In genomic region chr5:30401479-30402058, GRCh38 we compare ENCODE assay signal across 8 cellular contexts.
DNase-seq lines count a peak whose midpoint lies in the region; ATAC-seq and TF ChIP-seq lines count a peak whose summit lies in the region.

No MANE protein-coding gene starts in this region.

- H3K27me3 ChIP-seq in AG04450 (ENCODE audit: control insufficient read depth, insufficient read depth, low read length): no peaks in the 10 kb centered on the region
- H3K27me3 ChIP-seq in RWPE2 (ENCODE audit: insufficient read depth, poor library complexity, severe bottlenecking): no peaks in the 10 kb centered on the region
- no peaks in the 10 kb centered on the region for H3K27me3 ChIP-seq in transverse colon

- intact Hi-C loops in head of caudate nucleus (cut with DNase I): no loop called here
- intact Hi-C loops in transverse colon (cut with DNase I; ENCODE audit: low total_unique reads): no loop called here
- intact Hi-C loops in CD14-positive monocyte (cut with micrococcal nuclease): no loop called here

- TF ChIP-seq EP300 in transverse colon (IDR thresholded peaks at IDR 0.05; ENCODE audit: low read depth): no peak

- no peaks in the 10 kb centered on the region for H3K9me3 ChIP-seq in AG04450 (ENCODE audit: control insufficient read depth, insufficient read depth, low read length)
- no peaks in the 10 kb centered on the region for H3K9me3 ChIP-seq in RWPE2 (ENCODE audit: severe bottlenecking)
- H3K9me3 ChIP-seq in transverse colon: no peaks in the 10 kb centered on the region

- in situ Hi-C loops in transverse colon (cut with MboI; ENCODE audit: low pct_ligation_motif_present in 1 of 4, low pct_unique_long_range_greater_than_20kb in 1 of 4, low sequenced_read_pairs in 3 of 4): no loop called here

- no peak overlapping the region for H3K4me3 Mint-ChIP-seq in CD14-positive monocyte
- no peak overlapping the region for H3K4me3 Mint-ChIP-seq in naive thymus-derived CD8-positive, alpha-beta T cell

- CTCF ChIA-PET in AG04450 (lab: Charles Lee): interaction anchor here (0.7 to 5.1 kb wide), 15 partner anchors 9 to 1090 kb away, joined by 3 to 50 read pairs (median 4); no protein-coding TSS in a partner anchor

- no peaks in the 10 kb centered on the region for H3K4me1 Mint-ChIP-seq in CD14-positive monocyte
- H3K4me1 Mint-ChIP-seq in naive thymus-derived CD8-positive, alpha-beta T cell: no peaks in the 10 kb centered on the region

- no peak overlapping the region for H3K27ac ChIP-seq in AG04450 (ENCODE audit: low read depth, low read length)
- H3K27ac ChIP-seq in RWPE2 (ENCODE audit: poor library complexity, severe bottlenecking): no peak overlapping the region
- no peak overlapping the region for H3K27ac ChIP-seq in transverse colon

- ATAC-seq in RWPE2 (ENCODE audit: low read depth) (peak; percentile 73), HG02938 (IDR thresholded peaks at IDR 0.05; ENCODE audit: unreplicated experiment) (no peak)
- ATAC-seq in naive thymus-derived CD8-positive, alpha-beta T cell: no peak

- POLR2A ChIA-PET in AG04450 (lab: Yijun Ruan, JAX): no interaction called here
- POLR2A ChIA-PET in naive thymus-derived CD8-positive, alpha-beta T cell (lab: Charles Lee): no interaction called here

- DNase-seq in AG04450 (ENCODE audit: low read depth, low spot score) (peak; percentile 7), HT-29 (ENCODE audit: low spot score) (peak; percentile 61), RWPE2 (ENCODE audit: low spot score) (no peak), head of caudate nucleus (peak; percentile 2 to 79 (median 48)), transverse colon (peak; percentile 9), CD14-positive monocyte (ENCODE audit: low spot score) (no peak)
- no peak for DNase-seq in naive thymus-derived CD8-positive, alpha-beta T cell

- WGBS in transverse colon (ENCODE audit: low coverage in 1 of 2), 2 donors: 17 to 46% methylated on average over 3 of the region's 3 CpGs

- H3K9me3 Mint-ChIP-seq in CD14-positive monocyte: no peaks in the 10 kb centered on the region
- peaks cover 0 to 20% (median 9%) of the 10 kb centered on the region in 9 donors for H3K9me3 Mint-ChIP-seq in naive thymus-derived CD8-positive, alpha-beta T cell

- H3K4me1 ChIP-seq in RWPE2 (ENCODE audit: insufficient read depth, poor library complexity, severe bottlenecking) (no peaks in the 10 kb centered on the region), transverse colon (no peaks in the 10 kb centered on the region)

- no peaks in the 10 kb centered on the region for H3K36me3 Mint-ChIP-seq in CD14-positive monocyte
- no peaks in the 10 kb centered on the region for H3K36me3 Mint-ChIP-seq in naive thymus-derived CD8-positive, alpha-beta T cell

- no peak overlapping the region for H3K27ac Mint-ChIP-seq in CD14-positive monocyte
- H3K27ac Mint-ChIP-seq in naive thymus-derived CD8-positive, alpha-beta T cell: no peak overlapping the region

- H3K36me3 ChIP-seq in RWPE2 (ENCODE audit: low read depth) (no peaks in the 10 kb centered on the region), transverse colon (no peaks in the 10 kb centered on the region)

- no peak for TF ChIP-seq POLR2A in transverse colon (IDR thresholded peaks at IDR 0.05)

- no peaks in the 10 kb centered on the region for H3K27me3 Mint-ChIP-seq in CD14-positive monocyte (ENCODE audit: low read depth in 3 of 3)
- H3K27me3 Mint-ChIP-seq in naive thymus-derived CD8-positive, alpha-beta T cell: no peaks in the 10 kb centered on the region

- TF ChIP-seq CTCF in AG04450 (IDR thresholded peaks at IDR 0.05; ENCODE audit: low read depth, low read length): peak; percentile 66
- TF ChIP-seq CTCF in RWPE2 (IDR thresholded peaks at IDR 0.05; ENCODE audit: poor library complexity, severe bottlenecking): peak; percentile 94
- peak in 4 of 5 experiments; percentile 11 to 28 (median 18) for TF ChIP-seq CTCF in transverse colon (IDR thresholded peaks at IDR 0.05)
- no peak for TF ChIP-seq CTCF in CD14-positive monocyte (IDR thresholded peaks at IDR 0.05)

- H3K4me3 ChIP-seq in AG04450 (ENCODE audit: low read depth, low read length) (no peak overlapping the region), RWPE2 (ENCODE audit: severe bottlenecking) (no peak overlapping the region), transverse colon (no peak overlapping the region)

Comparison
In these comparisons a context has a peak if more than half of its experiments do, and no peak if none do; other contexts are left out.
1. DNase-seq: peak in AG04450 (single experiment), HT-29 (single experiment), head of caudate nucleus (42 of 42) and transverse colon (single experiment); none in RWPE2 (single experiment), CD14-positive monocyte (single experiment) and naive thymus-derived CD8-positive, alpha-beta T cell (0 of 10).